Comparison of ENCODE assay signal across 21 cellular contexts in the genomic region with DNA sequence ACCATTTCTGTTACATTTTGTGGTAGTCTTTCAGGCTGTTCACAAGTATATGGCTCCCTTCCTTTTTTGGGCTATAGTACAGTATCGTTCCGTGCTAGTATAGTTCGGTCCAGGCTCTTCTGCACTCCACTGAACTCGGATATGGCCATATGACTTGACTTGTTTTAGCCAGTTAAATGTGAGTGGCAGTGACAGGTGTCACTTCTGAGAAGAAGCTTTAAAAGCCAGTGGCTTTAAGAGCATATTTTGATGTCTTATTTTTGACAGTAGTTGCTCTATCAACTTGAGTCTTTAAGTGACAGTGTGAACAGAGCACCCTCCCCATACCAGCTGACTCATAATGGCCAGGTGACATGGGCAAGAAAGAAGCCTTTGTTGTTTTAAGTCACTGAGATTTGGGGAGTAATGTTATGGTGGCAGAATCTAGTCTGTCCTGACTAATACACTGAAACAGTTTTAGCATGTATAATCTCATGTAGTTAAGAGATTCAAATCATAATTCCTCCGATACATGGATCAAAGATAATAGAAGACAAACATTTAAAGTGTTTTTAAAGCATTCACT.
DNase-seq lines count a peak whose midpoint lies in the region; ATAC-seq and TF ChIP-seq lines count a peak whose summit lies in the region.
"Had no signal": no experiment of that assay in that cellular context is flagged by ENCODE, and none has a peak within 500 bp of the region (broad histone marks: within the 10 kb centered on the region; RNA-seq: fewer than 3 reads in every experiment).

No MANE protein-coding gene starts in this region.

- H3K9me3 ChIP-seq in adipocyte (ENCODE audit: control insufficient read depth, low read length) (no peaks in the 10 kb centered on the region), left lung (no peaks in the 10 kb centered on the region), smooth muscle cell (replicated peaks; ENCODE audit: low read depth) (no peaks in the 10 kb centered on the region)

- intact Hi-C loops in left lung (cut with DNase I): no loop called here

- no peak overlapping the region for H3K27ac Mint-ChIP-seq in WTC11
- H3K27ac Mint-ChIP-seq: CD14-positive monocyte, GM23338, IgD-negative memory B cell had no signal

- 85% methylated on average over 5 of the region's 5 CpGs for WGBS in smooth muscle cell (ENCODE audit: low lambda C conversion rate)

- POLR2A ChIA-PET in WTC11 (lab: Charles Lee): no interaction called here

- ATAC-seq in left lung (peak; percentile 67), WTC11 (no peak), HG02938 (IDR thresholded peaks at IDR 0.05; ENCODE audit: unreplicated experiment) (no peak)
- ATAC-seq: GM23338 had no signal

- CTCF ChIA-PET in WTC11 (lab: Charles Lee): no interaction called here

- no peak overlapping the region for H3K4me3 Mint-ChIP-seq in WTC11
- H3K4me3 Mint-ChIP-seq: CD14-positive monocyte, GM23338, IgD-negative memory B cell had no signal

- H3K9ac ChIP-seq in adipocyte (ENCODE audit: low read length) (no peak overlapping the region), smooth muscle cell (ENCODE audit: low read depth) (no peak overlapping the region)

- no peaks in the 10 kb centered on the region for H3K27me3 Mint-ChIP-seq in WTC11 (ENCODE audit: low read depth)

- H3K4me3 ChIP-seq in adipocyte (ENCODE audit: low read length) (peak overlapping the region; percentile 12), left lung (no peak overlapping the region), smooth muscle cell (no peak overlapping the region)
- H3K4me3 ChIP-seq: GM23338, PC-9 had no signal

- H3K27ac ChIP-seq in left lung (no peak overlapping the region), smooth muscle cell (ENCODE audit: low read depth) (peak overlapping the region; percentile 41)
- H3K27ac ChIP-seq: 22Rv1, PC-9, RWPE1 had no signal

- H2AFZ ChIP-seq in smooth muscle cell (ENCODE audit: low read depth): no peak overlapping the region
- H2AFZ ChIP-seq: GM23338, PC-9 had no signal

- TF ChIP-seq CTCF in left lung (IDR thresholded peaks at IDR 0.05): no peak
- TF ChIP-seq CTCF in smooth muscle cell (IDR thresholded peaks at IDR 0.05; ENCODE audit: borderline replicate concordance, insufficient read depth, poor library complexity, severe bottlenecking): no peak
- TF ChIP-seq CTCF in WTC11 (IDR thresholded peaks at IDR 0.05): no peak

- peaks cover 6% of the 10 kb centered on the region for H4K20me1 ChIP-seq in smooth muscle cell (ENCODE audit: low read depth)

- H3K27me3 ChIP-seq in adipocyte (replicated peaks; ENCODE audit: control insufficient read depth, insufficient read depth, low read length) (peaks cover 5% of the 10 kb centered on the region), left lung (no peaks in the 10 kb centered on the region), smooth muscle cell (ENCODE audit: low read depth) (no peaks in the 10 kb centered on the region)

- H3K36me3 Mint-ChIP-seq in WTC11: 0 out of 2 replicates have a peak, but pooled peaks cover 2% of the 10 kb centered on the region
- H3K36me3 Mint-ChIP-seq: CD14-positive monocyte, IgD-negative memory B cell had no signal

- no peaks in the 10 kb centered on the region for H3K36me3 ChIP-seq in adipocyte (ENCODE audit: control insufficient read depth, insufficient read depth, low read length, severe bottlenecking)
- no peaks in the 10 kb centered on the region for H3K36me3 ChIP-seq in left lung
- H3K36me3 ChIP-seq in smooth muscle cell (ENCODE audit: low read depth): no peaks in the 10 kb centered on the region

- peaks cover 7% of the 10 kb centered on the region for H3K9me3 Mint-ChIP-seq in WTC11
- H3K9me3 Mint-ChIP-seq: GM23338 had no signal

- H3K4me1 ChIP-seq in adipocyte (ENCODE audit: control insufficient read depth, insufficient read depth, low read length) (peaks cover 15% of the 10 kb centered on the region), left lung (no peaks in the 10 kb centered on the region), smooth muscle cell (ENCODE audit: low read depth) (no peaks in the 10 kb centered on the region)

- H3K4me2 ChIP-seq in smooth muscle cell: no peak overlapping the region
- H3K4me2 ChIP-seq: GM23338, PC-9 had no signal

- peak; percentile 14 for DNase-seq in DMS53 (lab: John Stamatoyannopoulos, UW)
- no peak for DNase-seq in DMS53 treated with DMSO at 0.1 percent for 48 hours (lab: John Stamatoyannopoulos, UW; ENCODE audit: unreplicated experiment)
- no peak for DNase-seq in adipocyte (ENCODE audit: low read depth)
- DNase-seq in left lung: no peak
- DNase-seq in smooth muscle cell (lab: John Stamatoyannopoulos, UW; ENCODE audit: unreplicated experiment): no peak
- DNase-seq in GM19240 (ENCODE audit: insufficient read length, low spot score): no peak
- DNase-seq in WTC11 (ENCODE audit: low spot score): no peak
- DNase-seq: AML-193, GF-D8, Karpas-422, MM.1S, NCI-H1092, NCI-H1694 treated with DMSO at 0.1 percent for 48 hours, NCI-H510A treated with DMSO at 0.1 percent for 48 hours, PC-9 had no signal

- peaks cover 10% of the 10 kb centered on the region; the same call in 1 of the 2 replicates for H3K4me1 Mint-ChIP-seq in WTC11
- H3K4me1 Mint-ChIP-seq: CD14-positive monocyte, IgD-negative memory B cell had no signal

- H3K79me2 ChIP-seq in smooth muscle cell (ENCODE audit: low read depth): peaks cover 11% of the 10 kb centered on the region

- no peaks in the 10 kb centered on the region for H3F3A ChIP-seq in smooth muscle cell (ENCODE audit: low read depth)

TF ChIP-seq in WTC11, 78 proteins besides CTCF, POLR2A, EP300 and RAD21:
- TF ChIP-seq, protein P1, sequence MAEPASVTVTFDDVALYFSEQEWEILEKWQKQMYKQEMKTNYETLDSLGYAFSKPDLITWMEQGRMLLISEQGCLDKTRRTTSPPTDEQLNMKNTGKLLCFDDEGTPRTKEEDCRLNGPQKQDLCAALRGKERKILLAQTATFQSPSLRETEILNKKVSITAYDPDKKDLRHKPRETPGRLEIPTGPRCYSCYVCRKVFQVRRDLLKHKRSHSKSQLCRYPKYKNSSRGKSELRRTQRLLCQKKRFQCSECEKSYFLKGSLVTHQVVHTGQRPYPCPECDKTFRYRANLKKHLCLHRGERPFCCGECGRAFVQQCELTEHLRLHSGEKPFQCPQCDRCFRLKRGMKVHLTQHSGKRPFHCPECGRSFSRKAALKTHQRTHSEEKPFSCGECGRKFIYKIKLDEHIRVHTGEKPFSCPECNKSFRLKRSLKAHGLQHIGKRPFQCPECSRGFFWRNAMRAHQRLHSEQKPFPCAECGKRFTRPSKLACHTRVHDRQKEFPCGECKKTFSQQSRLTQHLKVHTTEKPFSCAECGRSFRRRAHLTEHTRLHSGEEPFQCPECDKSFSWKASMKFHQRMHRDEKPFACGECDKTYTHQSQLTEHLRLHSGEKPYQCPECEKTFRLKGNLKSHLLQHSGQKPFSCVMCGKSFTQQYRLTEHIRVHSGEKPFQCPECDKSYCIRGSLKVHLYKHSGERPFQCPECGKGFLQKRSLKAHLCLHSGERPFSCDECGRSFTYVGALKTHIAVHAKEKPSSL (CRISPR knock-in tag; conservative IDR thresholded peaks at IDR 0.05): no peak
- TF ChIP-seq, protein P2, sequence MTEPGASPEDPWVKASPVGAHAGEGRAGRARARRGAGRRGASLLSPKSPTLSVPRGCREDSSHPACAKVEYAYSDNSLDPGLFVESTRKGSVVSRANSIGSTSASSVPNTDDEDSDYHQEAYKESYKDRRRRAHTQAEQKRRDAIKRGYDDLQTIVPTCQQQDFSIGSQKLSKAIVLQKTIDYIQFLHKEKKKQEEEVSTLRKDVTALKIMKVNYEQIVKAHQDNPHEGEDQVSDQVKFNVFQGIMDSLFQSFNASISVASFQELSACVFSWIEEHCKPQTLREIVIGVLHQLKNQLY (CRISPR knock-in tag; IDR thresholded peaks at IDR 0.05): no peak
- TF ChIP-seq MXD4 (CRISPR knock-in tag; IDR thresholded peaks at IDR 0.05; ENCODE audit: borderline replicate concordance) (no peak), EMX1 (CRISPR knock-in tag; IDR thresholded peaks at IDR 0.05) (no peak), IRF2 (CRISPR knock-in tag; IDR thresholded peaks at IDR 0.05; ENCODE audit: borderline replicate concordance, low read depth) (no peak)
- TF ChIP-seq, protein P3, sequence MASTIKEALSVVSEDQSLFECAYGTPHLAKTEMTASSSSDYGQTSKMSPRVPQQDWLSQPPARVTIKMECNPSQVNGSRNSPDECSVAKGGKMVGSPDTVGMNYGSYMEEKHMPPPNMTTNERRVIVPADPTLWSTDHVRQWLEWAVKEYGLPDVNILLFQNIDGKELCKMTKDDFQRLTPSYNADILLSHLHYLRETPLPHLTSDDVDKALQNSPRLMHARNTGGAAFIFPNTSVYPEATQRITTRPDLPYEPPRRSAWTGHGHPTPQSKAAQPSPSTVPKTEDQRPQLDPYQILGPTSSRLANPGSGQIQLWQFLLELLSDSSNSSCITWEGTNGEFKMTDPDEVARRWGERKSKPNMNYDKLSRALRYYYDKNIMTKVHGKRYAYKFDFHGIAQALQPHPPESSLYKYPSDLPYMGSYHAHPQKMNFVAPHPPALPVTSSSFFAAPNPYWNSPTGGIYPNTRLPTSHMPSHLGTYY (CRISPR knock-in tag; IDR thresholded peaks at IDR 0.05): no peak
